1 cellular context compared by ENCODE assay signal in the genomic region with DNA sequence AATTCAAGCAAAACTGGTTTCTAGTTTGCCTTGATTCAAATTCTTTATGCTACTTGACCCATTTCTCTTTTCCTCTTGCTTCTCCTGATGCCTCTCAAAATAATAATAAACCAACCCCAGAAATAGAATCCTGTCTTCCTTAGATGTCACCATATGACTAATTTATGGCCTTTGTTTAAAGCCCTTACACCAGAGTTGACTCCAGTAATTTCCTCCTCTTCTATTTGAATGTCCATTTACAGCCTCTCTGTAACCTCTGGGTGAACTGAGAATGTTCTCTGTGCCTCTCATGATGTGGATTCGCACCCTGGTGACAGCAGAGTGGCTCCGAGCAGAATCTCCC.
A peak's percentile ranks its signal among the peaks of the same experiment; 100 is the strongest.
TF ChIP-seq lines count a peak whose summit lies in the region.

No MANE protein-coding gene starts in this region.

TF ChIP-seq in HCT116, 20 proteins besides CTCF, POLR2A, EP300 and RAD21 (continued from another document):
- TF ChIP-seq TCF7L2 (IDR thresholded peaks at IDR 0.05; ENCODE audit: borderline replicate concordance, extremely low read depth, insufficient read depth, insufficient read length) = no peak
- TF ChIP-seq EZH2 (IDR thresholded peaks at IDR 0.05) = no peak
- no peak for TF ChIP-seq ELF1 (IDR thresholded peaks at IDR 0.05; ENCODE audit: borderline replicate concordance, low read depth)
- TF ChIP-seq CBX3 (IDR thresholded peaks at IDR 0.05; ENCODE audit: low read depth) = 0 out of 2 replicates have a peak, but pooled peaks have one; percentile 21
- peak; percentile 51; the same call in 1 of the 2 replicates for TF ChIP-seq FOSL1 (IDR thresholded peaks at IDR 0.05; ENCODE audit: low read depth)
- no peak for TF ChIP-seq EZH2phosphoT487 (IDR thresholded peaks at IDR 0.05; ENCODE audit: borderline replicate concordance)
- TF ChIP-seq ZFX (IDR thresholded peaks at IDR 0.05) = no peak
- 0 out of 2 replicates have a peak, but pooled peaks have one; percentile 11 for TF ChIP-seq MAX (IDR thresholded peaks at IDR 0.05)
- TF ChIP-seq POLR2AphosphoS5 (IDR thresholded peaks at IDR 0.05; ENCODE audit: low read depth, low read length) = no peak
- no peak for TF ChIP-seq ZBTB33 (IDR thresholded peaks at IDR 0.05; ENCODE audit: extremely low read depth, insufficient replicate concordance, low read length)
- peak; percentile 45; the same call in 1 of the 2 replicates for TF ChIP-seq JUND (IDR thresholded peaks at IDR 0.05)
- TF ChIP-seq SRF (IDR thresholded peaks at IDR 0.05; ENCODE audit: low read depth) = peak; percentile 41; the same call in 1 of the 2 replicates
- TF ChIP-seq ZNF274 (IDR thresholded peaks at IDR 0.05; ENCODE audit: low read depth, low read length) = no peak
- no peak for TF ChIP-seq EGR1 (IDR thresholded peaks at IDR 0.05; ENCODE audit: low read depth)
- peak; percentile 65; the same call in 1 of the 2 replicates for TF ChIP-seq CEBPB (IDR thresholded peaks at IDR 0.05; ENCODE audit: low read depth)
